ENCODE assay signal across 14 cellular contexts in the genomic region with DNA sequence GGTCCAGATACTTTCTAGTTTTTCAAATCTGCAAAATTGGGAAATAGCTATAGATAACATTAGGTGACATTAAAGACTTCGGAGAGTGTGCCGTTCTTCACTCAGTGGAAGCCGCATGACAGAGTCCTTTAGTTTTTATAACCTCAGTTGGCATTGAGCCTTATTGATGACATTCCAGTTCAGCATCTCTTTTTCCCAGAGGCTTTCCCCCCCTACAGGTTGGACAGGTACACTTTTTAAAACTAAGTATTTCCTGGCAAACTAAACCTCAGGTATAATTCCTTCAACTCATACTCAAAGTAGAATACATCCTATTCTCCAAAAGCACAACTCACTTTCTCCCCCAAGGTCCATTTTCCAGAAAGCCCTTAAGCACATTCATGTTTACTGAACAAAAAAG. TPM values are rescaled to one million over a fixed set of nuclear protein-coding genes. Genes with fewer than 3 reads are reported as not detected.
"Had no signal": no experiment of that assay in that cellular context is flagged by ENCODE, and none has a peak within 500 bp of the region (broad histone marks: within the 10 kb centered on the region; RNA-seq: fewer than 3 reads in every experiment).

No MANE protein-coding gene starts in this region.

- H3K4me2 ChIP-seq: neural progenitor cell had no signal

- H3K4me3 ChIP-seq: dorsolateral prefrontal cortex, neural progenitor cell, ovary had no signal

- H3K9me3 ChIP-seq: ovary had no signal

- H2AFZ ChIP-seq: neural progenitor cell had no signal

- H3K27ac ChIP-seq: brain microvascular endothelial cell, neural progenitor cell, ovary had no signal

- H3K27me3 ChIP-seq: brain microvascular endothelial cell, dorsolateral prefrontal cortex, neural progenitor cell, ovary had no signal

- H3K9ac ChIP-seq: neural progenitor cell had no signal

- H3K36me3 ChIP-seq: brain microvascular endothelial cell, neural progenitor cell, ovary had no signal

- DNase-seq: activated CD4-positive, alpha-beta memory T cell treated with anti-CD3 and anti-CD28 coated beads for 36 hours; activated effector memory CD4-positive, alpha-beta T cell treated with anti-CD3 and anti-CD28 coated beads, Interleukin-2, amount 50 U/mL, for 16 hours; activated T-cell treated with anti-CD3 and anti-CD28 coated beads, Interleukin-2, amount 50 U/mL, for 4 hours; amniotic stem cell; brain microvascular endothelial cell; glutamatergic neuron; left ventricle myocardium superior; ovary; stimulated activated CD4-positive, alpha-beta T cell treated with anti-CD3 and anti-CD28 coated beads, Interleukin-4, amount 100 ng/mL, for 4 hours; stimulated activated naive CD8-positive, alpha-beta T cell treated with anti-CD3 and anti-CD28 coated beads, Interleukin-15, amount 100 ng/mL, for 72 hours; SW 1271 had no signal

RNA-seq across cellular contexts. Expression of gene SLC46A2, which starts 58.7 kb away (rescaled TPM):
- total RNA-seq: activated CD4-positive, alpha-beta memory T cell treated with anti-CD3 and anti-CD28 coated beads for 36 hours; activated naive CD4-positive, alpha-beta T cell treated with anti-CD3 and anti-CD28 coated beads, Interleukin-2, amount 50 U/mL, for 72 hours; activated T-cell treated with anti-CD3 and anti-CD28 coated beads, Interleukin-2, amount 50 U/mL, for 4 hours; left ventricle myocardium superior had no signal
